In the genomic region with DNA sequence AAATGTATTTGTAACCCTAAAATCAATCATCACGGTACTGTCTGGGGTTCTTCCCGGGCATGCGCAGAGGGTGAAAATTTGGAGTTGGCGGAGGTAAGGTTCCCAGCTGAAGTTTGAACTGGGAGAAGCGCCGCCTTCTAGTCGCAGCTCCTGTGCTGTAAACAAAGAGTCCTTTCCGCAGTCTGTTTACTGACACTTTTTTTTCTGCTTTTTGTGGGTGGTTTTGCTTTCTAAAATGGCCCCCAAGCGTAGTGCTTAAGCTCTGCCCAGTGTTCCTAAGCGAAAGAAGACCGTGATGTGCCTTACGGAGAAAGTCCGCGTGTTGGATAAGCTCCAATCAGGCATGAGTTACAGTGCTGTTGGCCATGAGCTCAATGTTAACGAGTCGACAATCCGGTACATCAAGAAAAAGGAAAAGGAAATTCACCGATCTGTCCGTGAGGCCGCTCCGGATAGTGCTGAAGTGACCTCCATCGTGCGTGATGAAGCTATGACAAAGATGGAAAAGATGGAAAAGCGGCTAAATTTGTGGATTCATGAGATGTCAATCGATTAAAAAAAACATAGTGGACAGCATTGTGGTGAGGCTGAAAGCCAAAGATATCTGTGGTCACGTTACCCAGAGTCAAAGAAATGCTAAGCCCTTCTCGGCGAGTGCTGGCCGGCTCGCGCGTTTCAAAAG, we compare ENCODE assay signal across 8 cellular contexts. TPM values are rescaled to one million over a fixed set of nuclear protein-coding genes. Genes with fewer than 3 reads are reported as not detected.
A peak's percentile ranks its signal among the peaks of the same experiment; 100 is the strongest.
DNase-seq lines count a peak whose midpoint lies in the region; ATAC-seq and TF ChIP-seq lines count a peak whose summit lies in the region.

No MANE protein-coding gene starts in this region.

- no peaks in the 10 kb centered on the region for H3K27me3 Mint-ChIP-seq in stimulated activated memory B cell treated with anti-CD40 and anti-IgM and Interleukin-4, amounts not matched to agents 10 μg/mL and 1 μg/mL and 100 μg/mL, for 72 hours

- peak overlapping the region; percentile 78 for H3K4me3 ChIP-seq in HEK293 (ENCODE audit: low read depth, low read length)

- H3K4me3 Mint-ChIP-seq in stimulated activated memory B cell treated with anti-CD40 and anti-IgM and Interleukin-4, amounts not matched to agents 10 μg/mL and 1 μg/mL and 100 μg/mL, for 72 hours = peak overlapping the region; percentile 91

- peaks cover 11% of the 10 kb centered on the region for H3K36me3 Mint-ChIP-seq in stimulated activated memory B cell treated with anti-CD40 and anti-IgM and Interleukin-4, amounts not matched to agents 10 μg/mL and 1 μg/mL and 100 μg/mL, for 72 hours

- H3K27ac ChIP-seq in 22Rv1 (peak overlapping the region; percentile 94), HEK293 (ENCODE audit: extremely low read depth, low read depth, low read length) (peak overlapping the region; percentile 44; the same call in 1 of the 2 replicates), cingulate gyrus (ENCODE audit: low read depth, low read length) (peak overlapping the region; percentile 91), layer of hippocampus (ENCODE audit: low read depth, low read length) (peak overlapping the region; percentile 82)

- TF ChIP-seq CTCF in 22Rv1 (IDR thresholded peaks at IDR 0.05) (no peak), HEK293 (tag by site-specific recombination; IDR thresholded peaks at IDR 0.05) (no peak)

- no peaks in the 10 kb centered on the region for H3K4me1 ChIP-seq in HEK293 (ENCODE audit: control insufficient read depth, insufficient read depth, low read length)

- peaks cover 0 to 3% of the 10 kb centered on the region in 2 experiments; a peak in 1 of 3 replicates for H3K36me3 ChIP-seq in HEK293 (ENCODE audit: control insufficient read depth in 2 of 2, insufficient read depth in 1 of 2, low read length in 2 of 2)

- H3K27ac Mint-ChIP-seq in stimulated activated memory B cell treated with anti-CD40 and anti-IgM and Interleukin-4, amounts not matched to agents 10 μg/mL and 1 μg/mL and 100 μg/mL, for 72 hours = peak overlapping the region; percentile 94

- ATAC-seq in stimulated activated memory B cell treated with anti-CD40 and anti-IgM and Interleukin-4, amounts not matched to agents 10 μg/mL and 1 μg/mL and 100 μg/mL, for 72 hours = peak; percentile 83

- no peaks in the 10 kb centered on the region for H3K9me3 ChIP-seq in HEK293 (ENCODE audit: control insufficient read depth, insufficient read depth, low read depth, low read length)

- no peaks in the 10 kb centered on the region for H3K9me3 Mint-ChIP-seq in stimulated activated memory B cell treated with anti-CD40 and anti-IgM and Interleukin-4, amounts not matched to agents 10 μg/mL and 1 μg/mL and 100 μg/mL, for 72 hours

- H3K27me3 ChIP-seq in layer of hippocampus (ENCODE audit: control insufficient read depth, insufficient read depth, low read length) = no peaks in the 10 kb centered on the region

- CTCF ChIA-PET in HEK293 (lab: Yijun Ruan, JAX) = interaction anchor here (0.9 to 1.6 kb wide), 4 partner anchors 30 to 235 kb away, joined by 3 to 8 read pairs (median 3); no protein-coding TSS in a partner anchor

- peaks cover 28% of the 10 kb centered on the region for H3K4me1 Mint-ChIP-seq in stimulated activated memory B cell treated with anti-CD40 and anti-IgM and Interleukin-4, amounts not matched to agents 10 μg/mL and 1 μg/mL and 100 μg/mL, for 72 hours

- POLR2A ChIA-PET in HEK293 (lab: Yijun Ruan, JAX) = interaction anchor here (0.5 to 2.0 kb wide), 7 partner anchors 11 to 228 kb away, joined by 3 to 10 read pairs (median 5); a partner anchor contains a TSS

- DNase-seq in GM04503 (ENCODE audit: low read depth) (peak; percentile 78), M059J (ENCODE audit: low read depth) (peak; percentile 94), SK-N-DZ (ENCODE audit: low spot score) (peak; percentile 89)

TF ChIP-seq in HEK293, 187 proteins besides CTCF, POLR2A, EP300 and RAD21:
- peak; percentile 52; the same call in 1 of the 2 replicates for TF ChIP-seq YY1 (tag by site-specific recombination; IDR thresholded peaks at IDR 0.05)
- TF ChIP-seq PRDM1 (tag by site-specific recombination; IDR thresholded peaks at IDR 0.05) = peak; percentile 59
- TF ChIP-seq ZBTB17 (tag by site-specific recombination; IDR thresholded peaks at IDR 0.05) = peak; percentile 52
- TF ChIP-seq KLF16 (tag by site-specific recombination; IDR thresholded peaks at IDR 0.05) = 0 out of 2 replicates have a peak, but pooled peaks have one; percentile 19
- TF ChIP-seq ZNF335 (tag by site-specific recombination; conservative IDR thresholded peaks at IDR 0.05) = peak; percentile 91
- TF ChIP-seq ZNF16 (tag by site-specific recombination; IDR thresholded peaks at IDR 0.05; ENCODE audit: low read depth) = no peak
- TF ChIP-seq, protein P1, sequence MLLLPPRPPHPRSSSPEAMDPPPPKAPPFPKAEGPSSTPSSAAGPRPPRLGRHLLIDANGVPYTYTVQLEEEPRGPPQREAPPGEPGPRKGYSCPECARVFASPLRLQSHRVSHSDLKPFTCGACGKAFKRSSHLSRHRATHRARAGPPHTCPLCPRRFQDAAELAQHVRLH (tag by site-specific recombination; IDR thresholded peaks at IDR 0.05) = no peak
TF ChIP-seq in HEK293: peak in this region for 5.

RNA-seq across cellular contexts. Expression of a gene that starts 0.6 kb away (rescaled TPM):
- total RNA-seq in M059J (2014; rRNA removed; shearing (Covaris generic)) = 91.3 and 111 TPM in 2 replicates
- 128 and 175 TPM in 2 replicates for polyA plus RNA-seq in SK-N-DZ (2014; cell fraction: cytosol; rRNA removed)
- polyA plus RNA-seq in SK-N-DZ (2014; cell fraction: nucleus; rRNA removed) = 43.5 and 95.7 TPM in 2 replicates

RNA-seq across cellular contexts. Expression of a gene that starts 30.6 kb away (rescaled TPM):
- total RNA-seq in M059J (2014; rRNA removed; shearing (Covaris generic)) = 17.5 and 27.5 TPM in 2 replicates
- polyA plus RNA-seq in SK-N-DZ (2014; cell fraction: cytosol; rRNA removed) = 43.6 and 52.0 TPM in 2 replicates
- polyA plus RNA-seq in SK-N-DZ (2014; cell fraction: nucleus; rRNA removed) = 19.9 and 25.5 TPM in 2 replicates

Comparison
In these comparisons a context has a peak if more than half of its experiments do, and no peak if none do; other contexts are left out.
1. Peak in every context shown above with its lines: DNase-seq, ATAC-seq, H3K4me3 ChIP-seq and H3K27ac ChIP-seq.
2. H3K27ac ChIP-seq: peak in every context shown above with its lines; median percentile 94 in 22Rv1; 91 in cingulate gyrus; 82 in layer of hippocampus; 44 in HEK293.